In genomic region chr1:61253912-61254628, GRCh38 we compare ENCODE assay signal across 9 cellular contexts.
DNase-seq lines count a peak whose midpoint lies in the region; ATAC-seq and TF ChIP-seq lines count a peak whose summit lies in the region.
"Had no signal": no experiment of that assay in that cellular context is flagged by ENCODE, and none has a peak within 500 bp of the region (broad histone marks: within the 10 kb centered on the region; RNA-seq: fewer than 3 reads in every experiment).

No MANE protein-coding gene starts in this region.

- DNase-seq in Kasumi-1 (lab: John Stamatoyannopoulos, UW) (peak; percentile 70 to 71), adipocyte (ENCODE audit: low read depth) (no peak), left ventricle myocardium superior (no peak), spleen (no peak), RKO (ENCODE audit: low spot score) (no peak), hepatic stellate cell (ENCODE audit: low spot score) (no peak)
- DNase-seq in stimulated activated CD4-positive, alpha-beta T cell treated with anti-CD3 and anti-CD28 coated beads, Interleukin-12 subunit alpha, Interleukin-12 subunit beta, amount 100 ng/mL, for 4 hours = no peak
- DNase-seq: stimulated activated naive B cell treated with anti-CD40 and anti-IgM and Interleukin-4, amounts not matched to agents 10 μg/mL and 1 μg/mL and 100 μg/mL, for 72 hours had no signal

- ATAC-seq in left ventricle myocardium superior (peak; percentile 27), GM19455 (IDR thresholded peaks at IDR 0.05; ENCODE audit: unreplicated experiment) (no peak)

- TF ChIP-seq POLR2A in spleen (IDR thresholded peaks at IDR 0.05) = no peak

- H3K4me1 ChIP-seq in adipocyte (ENCODE audit: control insufficient read depth, insufficient read depth, low read length) (peaks cover 29% of the 10 kb centered on the region), spleen (peaks cover 11 to 35% (median 27%) of the 10 kb centered on the region in 6 donors)

- intact Hi-C loops in left ventricle myocardium superior (cut with micrococcal nuclease) = no loop called here
- intact Hi-C loops in spleen (cut with DNase I; ENCODE audit: low total_unique reads) = no loop called here

- H3K9me3 ChIP-seq in adipocyte (ENCODE audit: control insufficient read depth, low read length) (no peaks in the 10 kb centered on the region), spleen (no peaks in the 10 kb centered on the region)

- peak overlapping the region in 7 of 8 donors; percentile 47 to 80 (median 75) for H3K27ac ChIP-seq in spleen

- H3K36me3 ChIP-seq in adipocyte (ENCODE audit: control insufficient read depth, insufficient read depth, low read length, severe bottlenecking) = no peaks in the 10 kb centered on the region
- H3K36me3 ChIP-seq in spleen = no peaks in the 10 kb centered on the region

- H3K27me3 ChIP-seq in adipocyte (replicated peaks; ENCODE audit: control insufficient read depth, insufficient read depth, low read length) (no peaks in the 10 kb centered on the region), spleen (replicated peaks in 1 of 7) (no peaks in the 10 kb centered on the region)

- H3K9ac ChIP-seq in adipocyte (ENCODE audit: low read length) = peak overlapping the region; percentile 69

- H3K4me3 ChIP-seq in adipocyte (ENCODE audit: low read length) = peak overlapping the region; percentile 78
- peak overlapping the region in 1 of 8 donors; percentile 51 for H3K4me3 ChIP-seq in spleen

- TF ChIP-seq CTCF in spleen (IDR thresholded peaks at IDR 0.05 in 8 of 11, conservative IDR thresholded peaks at IDR 0.05 in 3 of 11) = no peak

- WGBS in spleen, 5 donors = 56 to 95% (median 73%) methylated on average over 1 of the region's 1 CpG

Comparison
In these comparisons a context has a peak if more than half of its experiments do, and no peak if none do; other contexts are left out.
1. DNase-seq: peak in Kasumi-1 (2 of 2); none in adipocyte (single experiment), left ventricle myocardium superior (single experiment), spleen (single experiment), stimulated activated CD4-positive, alpha-beta T cell treated with anti-CD3 and anti-CD28 coated beads, Interleukin-12 subunit alpha, Interleukin-12 subunit beta, amount 100 ng/mL, for 4 hours (single experiment), RKO (single experiment) and hepatic stellate cell (single experiment).